Comparison of ENCODE assay signal across 15 cellular contexts in the genomic region with DNA sequence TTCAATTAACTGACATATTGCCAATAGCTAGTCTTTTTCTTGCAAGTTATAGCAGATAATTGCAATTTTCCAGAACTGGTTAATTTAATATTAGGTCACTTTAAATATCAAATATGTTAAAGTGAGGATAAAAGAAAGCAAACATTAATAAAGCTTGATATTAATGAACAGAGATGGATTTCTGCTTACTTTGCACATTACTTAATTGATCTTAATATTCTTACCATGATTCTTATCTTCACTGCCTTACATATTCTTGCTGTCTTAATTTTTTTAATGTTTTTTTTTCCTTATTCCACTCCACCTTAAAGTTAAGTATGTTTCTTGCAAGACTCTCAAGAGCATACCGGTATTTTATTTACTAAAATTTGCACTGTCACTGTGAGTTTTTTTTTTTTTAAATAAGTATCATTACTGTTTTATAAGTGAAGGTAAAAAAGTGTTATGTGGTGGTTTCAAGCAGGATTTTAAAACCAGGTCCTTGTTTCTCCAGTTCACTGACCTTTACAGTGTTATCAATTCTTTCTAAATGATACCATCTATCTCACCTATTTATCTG. TPM values are rescaled to one million over a fixed set of nuclear protein-coding genes. Genes with fewer than 3 reads are reported as not detected.
DNase-seq lines count a peak whose midpoint lies in the region; ATAC-seq, FAIRE-seq and TF ChIP-seq lines count a peak whose summit lies in the region.
"Had no signal": no experiment of that assay in that cellular context is flagged by ENCODE, and none has a peak within 500 bp of the region (broad histone marks: within the 10 kb centered on the region; RNA-seq: fewer than 3 reads in every experiment).

No MANE protein-coding gene starts in this region.

- no peak for FAIRE-seq in GM12878 (lab: Jason Lieb, UNC)

- H3K9ac ChIP-seq in GM12878 (ENCODE audit: control insufficient read depth, insufficient read depth, low read length): no peak overlapping the region

- no peaks in the 10 kb centered on the region for H3K9me3 Mint-ChIP-seq in CD4-positive, alpha-beta T cell
- H3K9me3 Mint-ChIP-seq in HFFc6 (no peaks in the 10 kb centered on the region), natural killer cell (no peaks in the 10 kb centered on the region)
- H3K9me3 Mint-ChIP-seq: activated T-helper 1 cell treated with anti-CD3 and anti-CD28 coated beads, Interleukin-12 subunit alpha, Interleukin-12 subunit beta, Interleukin-2, Interleukin-4 antibody, amounts not matched to agents 30 ng/mL and 10 ng/mL and 1 ng/mL, durations not matched to agents 14 hours and 24 hours and 36 hours; H9 had no signal

- no peak overlapping the region for H3K27ac ChIP-seq in CD4-positive, alpha-beta T cell (ENCODE audit: low read depth, low read length)
- H3K27ac ChIP-seq in GM12878 (ENCODE audit: control insufficient read depth, insufficient read depth): no peak overlapping the region; the same call in 1 of the 2 replicates
- H3K27ac ChIP-seq: cardiac muscle cell, heart left ventricle had no signal

- H3K27me3 Mint-ChIP-seq in CD4-positive, alpha-beta T cell: no peaks in the 10 kb centered on the region
- H3K27me3 Mint-ChIP-seq in HFFc6 (ENCODE audit: insufficient read depth): peaks cover 1% of the 10 kb centered on the region; the same call in 1 of the 2 replicates
- H3K27me3 Mint-ChIP-seq in natural killer cell (ENCODE audit: low read depth in 2 of 2): no peaks in the 10 kb centered on the region

- no peaks in the 10 kb centered on the region for H3K27me3 ChIP-seq in CD4-positive, alpha-beta T cell (ENCODE audit: control insufficient read depth, insufficient read depth, low read length)
- H3K27me3 ChIP-seq in GM12878 (replicated peaks in 1 of 2; ENCODE audit: control insufficient read depth in 2 of 2, insufficient read depth in 2 of 2, low read length in 1 of 2): no peaks in the 10 kb centered on the region
- H3K27me3 ChIP-seq: cardiac muscle cell, heart left ventricle had no signal

- intact Hi-C loops in CD4-positive, alpha-beta T cell (cut with DNase I, micrococcal nuclease): no loop called here
- intact Hi-C loops in GM12878 (cut with micrococcal nuclease; ENCODE audit: unreplicated experiment): no loop called here
- intact Hi-C loops in natural killer cell (cut with micrococcal nuclease): no loop called here

- TF ChIP-seq EP300 in GM12878 (IDR thresholded peaks at IDR 0.05; ENCODE audit: borderline replicate concordance in 1 of 2, control insufficient read depth in 1 of 2, low read depth in 2 of 2, low read length in 2 of 2): no peak

- no peak for DNase-seq in CD4-positive, alpha-beta T cell
- DNase-seq in HFFc6 (no peak), GM12878 (ENCODE audit: low read depth, low spot score) (no peak), natural killer cell (no peak), GDM1 (lab: John Stamatoyannopoulos, UW) (no peak)
- no peak for DNase-seq in stimulated activated CD8-positive, alpha-beta memory T cell treated with anti-CD3 and anti-CD28 coated beads, Interleukin-4, amount 100 ng/mL, for 48 hours
- DNase-seq: activated CD4-positive, alpha-beta T cell treated with anti-CD3 and anti-CD28 coated beads, Interleukin-2, amount 50 U/mL, for 48 hours; H9; heart left ventricle; NCI-H1092; NCI-H69; substantia nigra had no signal

- peaks cover 0 to 8% of the 10 kb centered on the region in 2 experiments; a peak in 1 of 4 replicates for H3K36me3 ChIP-seq in GM12878 (ENCODE audit: control insufficient read depth in 2 of 2, insufficient read depth in 2 of 2, low read length in 1 of 2)
- H3K36me3 ChIP-seq: cardiac muscle cell had no signal

- no peaks in the 10 kb centered on the region for H4K20me1 ChIP-seq in GM12878 (ENCODE audit: control insufficient read depth, insufficient read depth)

- no peak for TF ChIP-seq CTCF in CD4-positive, alpha-beta T cell (IDR thresholded peaks at IDR 0.05)
- TF ChIP-seq CTCF in HFFc6 (IDR thresholded peaks at IDR 0.05) (no peak), GM12878 (IDR thresholded peaks at IDR 0.05 in 2 of 3, conservative IDR thresholded peaks at IDR 0.05 in 1 of 3; ENCODE audit: control insufficient read depth in 2 of 3, extremely low read depth in 1 of 3, insufficient read depth in 1 of 3, low read depth in 3 of 3, low read length in 3 of 3) (no peak), natural killer cell (IDR thresholded peaks at IDR 0.05) (no peak)

- no peaks in the 10 kb centered on the region for H3K9me3 ChIP-seq in CD4-positive, alpha-beta T cell (ENCODE audit: control insufficient read depth, low read length)
- peaks cover 6% of the 10 kb centered on the region for H3K9me3 ChIP-seq in GM12878 (replicated peaks; ENCODE audit: control insufficient read depth, insufficient read depth, low read length)

- RAD21 ChIA-PET in GM12878 (lab: Charles Lee; ENCODE audit: unreplicated experiment): interaction anchor here (0.9 to 1.4 kb wide), 2 partner anchors 23 to 96 kb away, joined by 3 to 6 read pairs; no protein-coding TSS in a partner anchor

- in situ Hi-C loops in GM12878 (cut with MboI): no loop called here

- CTCF ChIA-PET in CD4-positive, alpha-beta T cell (lab: Charles Lee): no interaction called here
- CTCF ChIA-PET in GM12878 (lab: Yijun Ruan, JAX): interaction anchor here (0.6 to 1.9 kb wide), 6 partner anchors 22 to 1389 kb away, joined by 3 to 7 read pairs (median 3); no protein-coding TSS in a partner anchor

- no peak for ATAC-seq in CD4-positive, alpha-beta T cell (ENCODE audit: poor library complexity)
- no peak for ATAC-seq in GM12878
- ATAC-seq in natural killer cell: no peak
- ATAC-seq in GM19023 (IDR thresholded peaks at IDR 0.05; ENCODE audit: unreplicated experiment): no peak
- ATAC-seq: heart left ventricle had no signal

- no peak for TF ChIP-seq RAD21 in GM12878 (IDR thresholded peaks at IDR 0.05; ENCODE audit: insufficient read depth, low read depth, low read length)

- peaks cover 43% of the 10 kb centered on the region for H3K4me1 ChIP-seq in GM12878 (ENCODE audit: control insufficient read depth, insufficient read depth, low read length)

- H3K4me3 ChIP-seq in GM12878: 0 out of 2 replicates have a peak overlapping the region, but pooled peaks have one; percentile 10
- H3K4me3 ChIP-seq: cardiac muscle cell, heart left ventricle had no signal

- no TSS peak for BruUV-seq in GM12878 (replicated peaks; lab: Mats Ljungman, UMichigan)

- peaks cover 92% of the 10 kb centered on the region for H3K4me1 Mint-ChIP-seq in CD4-positive, alpha-beta T cell (ENCODE audit: low read depth)
- H3K4me1 Mint-ChIP-seq in HFFc6 (ENCODE audit: low read depth) (peaks cover 65% of the 10 kb centered on the region), natural killer cell (peaks cover 75 to 78% of the 10 kb centered on the region in 2 donors)

- TF ChIP-seq POLR2A in GM12878 (IDR thresholded peaks at IDR 0.05; ENCODE audit: low read depth, low read length): no peak

- H3K4me3 Mint-ChIP-seq in CD4-positive, alpha-beta T cell: peak overlapping the region; percentile 13
- H3K4me3 Mint-ChIP-seq in HFFc6 (no peak overlapping the region), natural killer cell (peak overlapping the region; percentile 25)
- H3K4me3 Mint-ChIP-seq: activated T-helper 1 cell treated with anti-CD3 and anti-CD28 coated beads, Interleukin-12 subunit alpha, Interleukin-12 subunit beta, Interleukin-2, Interleukin-4 antibody, amounts not matched to agents 30 ng/mL and 10 ng/mL and 1 ng/mL, durations not matched to agents 14 hours and 24 hours and 36 hours; H9 had no signal

- H2AFZ ChIP-seq in GM12878 (ENCODE audit: control insufficient read depth, low read depth, low read length): no peak overlapping the region

- WGBS in GM12878 (ENCODE audit: insufficient coverage, insufficient replicate concordance, low lambda C conversion rate, missing lambda C conversion rate): 0% methylated on average over 1 of the region's 1 CpG

- SMC1A ChIA-PET in GM12878 (lab: Charles Lee; ENCODE audit: uncharacterized antibody, unreplicated experiment): interaction anchor here (0.9 to 2.2 kb wide), 5 partner anchors 11 to 29 kb away, joined by 3 to 10 read pairs (median 3); no protein-coding TSS in a partner anchor

- H3K27ac Mint-ChIP-seq in CD4-positive, alpha-beta T cell: peak overlapping the region; percentile 11
- H3K27ac Mint-ChIP-seq in HFFc6 (peak overlapping the region; percentile 14), natural killer cell (peak overlapping the region; percentile 80 to 81)
- H3K27ac Mint-ChIP-seq: activated T-helper 1 cell treated with anti-CD3 and anti-CD28 coated beads, Interleukin-12 subunit alpha, Interleukin-12 subunit beta, Interleukin-2, Interleukin-4 antibody, amounts not matched to agents 30 ng/mL and 10 ng/mL and 1 ng/mL, durations not matched to agents 14 hours and 24 hours and 36 hours had no signal

- POLR2A ChIA-PET in CD4-positive, alpha-beta T cell (lab: Charles Lee): interaction anchor here (1.6 to 1.7 kb wide), 2 partner anchors 25 to 34 kb away, joined by 3 to 4 read pairs; partner anchors contain the start of gene PPP3R1
- POLR2A ChIA-PET in GM12878 (lab: Charles Lee): no interaction called here

- H3K4me2 ChIP-seq in GM12878 (ENCODE audit: control insufficient read depth, insufficient read depth): peak overlapping the region; percentile 35

- H3K36me3 Mint-ChIP-seq in CD4-positive, alpha-beta T cell (ENCODE audit: low read depth): peaks cover 49% of the 10 kb centered on the region
- H3K36me3 Mint-ChIP-seq in HFFc6 (ENCODE audit: low read depth): peaks cover 20% of the 10 kb centered on the region; the same call in 1 of the 2 replicates
- H3K36me3 Mint-ChIP-seq in natural killer cell: no peaks in the 10 kb centered on the region

- peaks cover 90% of the 10 kb centered on the region for H3K79me2 ChIP-seq in GM12878 (ENCODE audit: control insufficient read depth, insufficient read depth, low read length)

RNA-seq across cellular contexts. Expression of gene PPP3R1, which starts 33.9 kb away (rescaled TPM):
- total RNA-seq in CD4-positive, alpha-beta T cell: 10 to 100 TPM; 69.8 to 70.3 TPM
- 10 to 100 TPM; 60.0 to 67.0 (median 63.0) TPM for total RNA-seq in HFFc6 (2021; fragmentation: NEBNext Ultra II Directional; extraction: Animal tissue kit (Norgen Biotek cat#: 25700))
- total RNA-seq in GM12878 (2013; cell fraction: nucleolus; rRNA removed): 13.2 and 14.7 TPM in 2 replicates
- 15.3 and 16.2 TPM in 2 replicates for total RNA-seq in GM12878 (2014; rRNA removed)
- 25.7 and 26.1 TPM in 2 replicates for total RNA-seq in GM12878 (2014; rRNA removed; fragmentation: Illumina TruSeq; extraction: Trizol)
- total RNA-seq in GM12878 (2021): 61.0 and 62.5 TPM in 2 replicates
- 20.5 TPM for polyA plus RNA-seq in GM12878 (2011; ENCODE audit: low read depth)
- polyA plus RNA-seq in GM12878 (2011; rRNA removed): 16.3 and 26.3 TPM in 2 replicates
- polyA plus RNA-seq in GM12878 (2011; cell fraction: cytosol; rRNA removed): 5.5 and 9.1 TPM in 2 replicates
- 5.3 and 7.9 TPM in 2 replicates for polyA plus RNA-seq in GM12878 (2011; cell fraction: nucleus; rRNA removed)
- 30.7 and 36.5 TPM in 2 replicates for polyA plus RNA-seq in GM12878 (2012)
- 43.0 and 55.7 TPM in 2 replicates for polyA plus RNA-seq in GM12878 (2014; fragmentation: Illumina TruSeq; extraction: Trizol)
- 1 to 10 TPM; 5.4 to 9.7 TPM for polyA plus RNA-seq in GM12878 (2014; fragmentation: Nextera tagmentation; extraction: Ambion mirVana)
- polyA plus RNA-seq in GM12878 (2014; rRNA removed): 18.5 TPM in 2 replicates
- 1 to 10 TPM; 1.5 to 6.2 TPM for polyA plus RNA-seq in GM12878 (2016; fragmentation: Nextera tagmentation; extraction: Ambion mirVana)
- polyA minus RNA-seq in GM12878 (2011; rRNA and poly(A)+ RNA removed): 13.3 and 19.5 TPM in 2 replicates
- polyA minus RNA-seq in GM12878 (2011; cell fraction: cytosol; rRNA and poly(A)+ RNA removed): 15.0 and 16.9 TPM in 2 replicates
- 4.8 and 8.7 TPM in 2 replicates for polyA minus RNA-seq in GM12878 (2011; cell fraction: nucleus; rRNA and poly(A)+ RNA removed)
- 10 to 100 TPM; 77.8 to 86.2 (median 79.9) TPM for total RNA-seq in natural killer cell

Comparison
In these comparisons a context has a peak if more than half of its experiments do, and no peak if none do; other contexts are left out.
1. H3K27ac Mint-ChIP-seq: peak in every context shown above with its lines; median percentile 80 in natural killer cell; 14 in HFFc6; 11 in CD4-positive, alpha-beta T cell.